8 cellular contexts compared by ENCODE assay signal in genomic region chr7:521221-522070, GRCh38. TPM values are rescaled to one million over a fixed set of nuclear protein-coding genes. Genes with fewer than 3 reads are reported as not detected.
A peak's percentile ranks its signal among the peaks of the same experiment; 100 is the strongest.
DNase-seq lines count a peak whose midpoint lies in the region; ATAC-seq, FAIRE-seq and TF ChIP-seq lines count a peak whose summit lies in the region.

No MANE protein-coding gene starts in this region.

- no peak for TF ChIP-seq POLR2A in HepG2 (IDR thresholded peaks at IDR 0.05; ENCODE audit: insufficient read depth in 1 of 2, low read depth in 2 of 2, low read length in 2 of 2)

- H3K4me3 Mint-ChIP-seq in MCF 10A (ENCODE audit: unreplicated experiment), result peak overlapping the region; percentile 66

- TF ChIP-seq EP300 in HepG2 (IDR thresholded peaks at IDR 0.05; ENCODE audit: low read depth in 2 of 2, low read length in 2 of 2) (no peak), HepG2 (CRISPR knock-in tag; IDR thresholded peaks at IDR 0.05; ENCODE audit: borderline replicate concordance) (no peak)

- H3K36me3 ChIP-seq in KMS-11 (ENCODE audit: insufficient read depth), result no peaks in the 10 kb centered on the region
- H3K36me3 ChIP-seq in HepG2 (replicated peaks in 1 of 2; ENCODE audit: control insufficient read depth in 1 of 2, insufficient read depth in 2 of 2, low read length in 2 of 2), result no peaks in the 10 kb centered on the region
- no peaks in the 10 kb centered on the region for H3K36me3 ChIP-seq in thoracic aorta

- peak overlapping the region; percentile 21; the same call in 1 of the 2 replicates for H3K4me2 ChIP-seq in KMS-11
- H3K4me2 ChIP-seq in HepG2 (ENCODE audit: low read depth, low read length), result peak overlapping the region; percentile 60; the same call in 1 of the 2 replicates

- no peaks in the 10 kb centered on the region for H3K27me3 Mint-ChIP-seq in MCF 10A (ENCODE audit: insufficient read depth, unreplicated experiment)

- H3K27ac Mint-ChIP-seq in MCF 10A (ENCODE audit: low read depth, unreplicated experiment), result peak overlapping the region; percentile 31

- WGBS in HepG2 (ENCODE audit: low lambda C conversion rate), result 54% methylated on average over 33 of the region's 72 CpGs

- H3K9me3 ChIP-seq in HepG2 (ENCODE audit: low read length), result no peaks in the 10 kb centered on the region
- H3K9me3 ChIP-seq in thoracic aorta, result peaks cover 7% of the 10 kb centered on the region

- H3K4me3 ChIP-seq in KMS-11 (IDR thresholded peaks at IDR 0.05; ENCODE audit: insufficient read depth, low read depth, low read length) (no peak overlapping the region), HepG2 (replicated peaks in 1 of 3; ENCODE audit: insufficient read depth in 1 of 3, low read depth in 2 of 3, low read length in 3 of 3) (peak overlapping the region in 1 of 3 experiments; percentile 60; a peak in 1 of 6 replicates), thoracic aorta (peak overlapping the region; percentile 77)

- H3K9ac ChIP-seq in KMS-11 (no peak overlapping the region), HepG2 (ENCODE audit: insufficient read depth, low read depth, low read length) (no peak overlapping the region)

- BruUV-seq in MCF 10A (replicated peaks; lab: Mats Ljungman, UMichigan) (no TSS peak), HepG2 (replicated peaks; lab: Mats Ljungman, UMichigan) (no TSS peak)

- H3K27ac ChIP-seq in KMS-11 (no peak overlapping the region), HepG2 (ENCODE audit: extremely low read length, insufficient read depth, low read length) (no peak overlapping the region), thoracic aorta (peak overlapping the region; percentile 82 to 98)

- no peaks in the 10 kb centered on the region for H3K4me1 Mint-ChIP-seq in MCF 10A (ENCODE audit: insufficient read depth, unreplicated experiment)

- POLR2A ChIA-PET in MCF 10A (lab: Yijun Ruan, JAX), result interaction anchor here (0.8 kb wide), 1 partner anchor 17 kb away, joined by 5 read pairs; no protein-coding TSS in a partner anchor
- POLR2A ChIA-PET in HepG2 (lab: Yijun Ruan, JAX), result no interaction called here

- TF ChIP-seq CTCF in KMS-11 (conservative IDR thresholded peaks at IDR 0.05; ENCODE audit: low read depth, low read length), result no peak
- no peak for TF ChIP-seq CTCF in MCF 10A (IDR thresholded peaks at IDR 0.05; ENCODE audit: unreplicated experiment)
- TF ChIP-seq CTCF in HepG2 (CRISPR knock-in tag; IDR thresholded peaks at IDR 0.05), result no peak
- no peak for TF ChIP-seq CTCF in thoracic aorta (IDR thresholded peaks at IDR 0.05)

- no peaks in the 10 kb centered on the region for H3K79me2 ChIP-seq in KMS-11 (ENCODE audit: insufficient read depth, low read depth)
- H3K79me2 ChIP-seq in HepG2 (ENCODE audit: insufficient read depth, low read length), result no peaks in the 10 kb centered on the region

- H4K20me1 ChIP-seq in KMS-11 (ENCODE audit: insufficient read depth) (no peaks in the 10 kb centered on the region), HepG2 (ENCODE audit: insufficient read depth, low read length) (no peaks in the 10 kb centered on the region)

- H3K36me3 Mint-ChIP-seq in MCF 10A (ENCODE audit: insufficient read depth, unreplicated experiment), result no peaks in the 10 kb centered on the region

- H3K9me3 Mint-ChIP-seq in MCF 10A (ENCODE audit: unreplicated experiment), result no peaks in the 10 kb centered on the region

- no peak overlapping the region for H2AFZ ChIP-seq in KMS-11 (ENCODE audit: low read depth)
- no peak overlapping the region for H2AFZ ChIP-seq in HepG2 (ENCODE audit: low read length)

- CTCF ChIA-PET in MCF 10A (lab: Yijun Ruan, JAX), result interaction anchor here (0.6 kb wide), 1 partner anchor 35 kb away, joined by 3 read pairs; no protein-coding TSS in a partner anchor
- CTCF ChIA-PET in HepG2 (lab: Yijun Ruan, JAX; ENCODE audit: low intra/inter-chr PET ratio, low total read pairs), result no interaction called here

- TF ChIP-seq RAD21 in HepG2 (CRISPR knock-in tag; IDR thresholded peaks at IDR 0.05), result no peak

- in situ Hi-C loops in HepG2 (cut with HindIII; ENCODE audit: extremely low pct_ligation_motif_present, low pct_unique_long_range_greater_than_20kb), result no loop called here

- intact Hi-C loops in MCF 10A (cut with micrococcal nuclease), result no loop called here
- intact Hi-C loops in HepG2 (cut with micrococcal nuclease; ENCODE audit: unreplicated experiment), result no loop called here

- H3K4me1 ChIP-seq in KMS-11 (ENCODE audit: low read depth, poor library complexity, severe bottlenecking), result peaks cover 7% of the 10 kb centered on the region
- peaks cover 9% of the 10 kb centered on the region; the same call in 1 of the 2 replicates for H3K4me1 ChIP-seq in HepG2 (ENCODE audit: insufficient read depth, low read length)
- peaks cover 12 to 46% of the 10 kb centered on the region in 2 donors for H3K4me1 ChIP-seq in thoracic aorta (ENCODE audit: control insufficient read depth in 1 of 2, low read depth in 2 of 2)

- ATAC-seq in HepG2 (no peak), thoracic aorta (ENCODE audit: insufficient number of reproducible peaks, low FRiP score, low read depth) (no peak), GM21360 (IDR thresholded peaks at IDR 0.05; ENCODE audit: unreplicated experiment) (no peak), GM21723 (IDR thresholded peaks at IDR 0.05; ENCODE audit: unreplicated experiment) (no peak)

- H3K27me3 ChIP-seq in KMS-11 (ENCODE audit: insufficient read depth, low read depth) (peaks cover 62% of the 10 kb centered on the region), HepG2 (ENCODE audit: control insufficient read depth in 1 of 2, insufficient read depth in 2 of 2, low read length in 2 of 2) (peaks cover 24 to 75% of the 10 kb centered on the region in 2 experiments; a peak in 4 of 5 replicates), thoracic aorta (replicated peaks; ENCODE audit: insufficient read depth) (no peaks in the 10 kb centered on the region)

- FAIRE-seq in HepG2 (lab: Jason Lieb, UNC), result no peak

- DNase-seq in D341Med (ENCODE audit: low spot score), result peak; percentile 74
- DNase-seq in MCF 10A (ENCODE audit: unreplicated experiment), result no peak
- no peak for DNase-seq in HepG2 (ENCODE audit: low spot score)
- DNase-seq in thoracic aorta (ENCODE audit: low spot score), result no peak
- DNase-seq in NCI-H2029 (lab: John Stamatoyannopoulos, UW), result no peak

TF ChIP-seq in HepG2, 621 proteins besides CTCF, POLR2A, EP300 and RAD21 (continues in another document):
- TF ChIP-seq ZNF121 (CRISPR knock-in tag; IDR thresholded peaks at IDR 0.05), result no peak

RNA-seq across cellular contexts. Expression of gene PDGFA, which starts 1.8 kb away (rescaled TPM):
- 20.1 and 26.6 TPM in 2 replicates for total RNA-seq in MCF 10A (2022)
- 0.80 and 1.5 TPM in 2 replicates for total RNA-seq in HepG2 (2016; rRNA removed; fragmentation: Illumina TruSeq; extraction: Trizol)
- 1.1 and 1.6 TPM in 2 replicates for total RNA-seq in HepG2 (2016; cell fraction: cytosol; rRNA removed; fragmentation: Illumina TruSeq; extraction: Trizol; ENCODE audit: low read depth)
- total RNA-seq in HepG2 (2016; cell fraction: insoluble cytoplasmic fraction; rRNA removed; fragmentation: Illumina TruSeq; extraction: Trizol), result 1.0 and 1.8 TPM in 2 replicates
- total RNA-seq in HepG2 (2016; cell fraction: membrane; rRNA removed; fragmentation: Illumina TruSeq; extraction: Trizol), result 2.6 and 3.0 TPM in 2 replicates
- 1.3 and 1.4 TPM in 2 replicates for total RNA-seq in HepG2 (2016; cell fraction: nucleus; rRNA removed; fragmentation: Illumina TruSeq; extraction: Trizol)
- 2.4 and 3.4 TPM in 2 replicates for polyA plus RNA-seq in HepG2 (2011; rRNA removed)
- polyA plus RNA-seq in HepG2 (2011; cell fraction: cytosol; rRNA removed), result 1.2 and 2.1 TPM in 2 replicates
- 2.9 and 5.0 TPM in 2 replicates for polyA plus RNA-seq in HepG2 (2011; cell fraction: nucleus; rRNA removed)
- polyA plus RNA-seq in HepG2 (2012), result 1.2 and 1.3 TPM in 2 replicates
- 0.57 and 0.60 TPM in 2 replicates for polyA plus RNA-seq in HepG2 (2016; cell fraction: cytosol; fragmentation: Illumina TruSeq; extraction: Trizol; ENCODE audit: low read depth)
- polyA plus RNA-seq in HepG2 (2016; cell fraction: insoluble cytoplasmic fraction; fragmentation: Illumina TruSeq; extraction: Trizol; ENCODE audit: low read depth), result 0.93 and 1.1 TPM in 2 replicates
- 1.1 TPM in 2 replicates for polyA plus RNA-seq in HepG2 (2016; cell fraction: membrane; fragmentation: Illumina TruSeq; extraction: Trizol; ENCODE audit: low read depth)
- polyA plus RNA-seq in HepG2 (2016; cell fraction: nucleus; fragmentation: Illumina TruSeq; extraction: Trizol; ENCODE audit: insufficient read depth, low read depth), result 1.9 TPM in 2 replicates
- 14.6 and 20.5 TPM in 2 replicates for polyA minus RNA-seq in HepG2 (2011; rRNA and poly(A)+ RNA removed; ENCODE audit: low replicate concordance)
- 4.8 and 15.5 TPM in 2 replicates for polyA minus RNA-seq in HepG2 (2011; cell fraction: cytosol; rRNA and poly(A)+ RNA removed)
- polyA minus RNA-seq in HepG2 (2011; cell fraction: nucleus; rRNA and poly(A)+ RNA removed), result 2.3 and 2.4 TPM in 2 replicates
- total RNA-seq in thoracic aorta, result 100 to 1,000 TPM; 175 to 219 TPM

Comparison
In these comparisons a context has a peak if more than half of its experiments do, and no peak if none do; other contexts are left out.
1. H3K27ac ChIP-seq: peak in thoracic aorta (2 of 2); none in KMS-11 (single experiment) and HepG2 (single experiment).